In genomic region chr2:241878007-241878970, GRCh38 we compare ENCODE assay signal across 9 cellular contexts. TPM values are rescaled to one million over a fixed set of nuclear protein-coding genes. Genes with fewer than 3 reads are reported as not detected.
DNase-seq lines count a peak whose midpoint lies in the region; ATAC-seq and TF ChIP-seq lines count a peak whose summit lies in the region.
"Had no signal": no experiment of that assay in that cellular context is flagged by ENCODE, and none has a peak within 500 bp of the region (broad histone marks: within the 10 kb centered on the region; RNA-seq: fewer than 3 reads in every experiment).

No MANE protein-coding gene starts in this region.

- intact Hi-C loops in left cardiac atrium (cut with DNase I) (loop anchor here in 1 of 2 donors (5.0 kb wide), 1 partner anchor 151 kb away; no protein-coding TSS in a partner anchor), sigmoid colon (cut with DNase I) (loop anchor here (2.0 kb wide), 1 partner anchor 143 kb away; the partner anchor contains the start of gene D2HGDH)

- TF ChIP-seq EP300 in sigmoid colon (IDR thresholded peaks at IDR 0.05): no peak

- WGBS in sigmoid colon, 2 donors: 27 to 34% methylated on average over 25 to 26 of the region's 26 CpGs

- H3K27me3 Mint-ChIP-seq in activated naive CD8-positive, alpha-beta T cell treated with anti-CD3 and anti-CD28 coated beads, Interleukin-2, amount 10 ng/mL, durations not matched to agents 7 days and 5 days: no peaks in the 10 kb centered on the region

- POLR2A ChIA-PET in activated naive CD8-positive, alpha-beta T cell treated with anti-CD3 and anti-CD28 coated beads, Interleukin-2, amount 10 ng/mL, durations not matched to agents 7 days and 5 days (lab: Charles Lee): interaction anchor here (0.8 to 1.7 kb wide), 4 partner anchors 10 to 192 kb away, joined by 3 to 6 read pairs (median 5); partner anchors contain the start of genes DTYMK and ING5

- H3K27ac ChIP-seq in MM.1S (ENCODE audit: low read length) (no peak overlapping the region), sigmoid colon (no peak overlapping the region)

- no peaks in the 10 kb centered on the region for H3K4me1 ChIP-seq in MM.1S (ENCODE audit: low read length)
- peaks cover 0 to 20% (median 16%) of the 10 kb centered on the region in 4 donors for H3K4me1 ChIP-seq in sigmoid colon

- H3K79me2 ChIP-seq in MM.1S (ENCODE audit: low read length): no peaks in the 10 kb centered on the region

- no peaks in the 10 kb centered on the region for H3K9me2 ChIP-seq in MM.1S (replicated peaks; ENCODE audit: insufficient read depth, low read length)

- H3K36me3 ChIP-seq in MM.1S (replicated peaks; ENCODE audit: insufficient read depth, low read length) (no peaks in the 10 kb centered on the region), sigmoid colon (no peaks in the 10 kb centered on the region)

- no peaks in the 10 kb centered on the region for H3K9me3 Mint-ChIP-seq in activated naive CD8-positive, alpha-beta T cell treated with anti-CD3 and anti-CD28 coated beads, Interleukin-2, amount 10 ng/mL, durations not matched to agents 7 days and 5 days

- no peaks in the 10 kb centered on the region for H3K27me3 ChIP-seq in MM.1S (replicated peaks; ENCODE audit: insufficient read depth, low read length)
- no peaks in the 10 kb centered on the region for H3K27me3 ChIP-seq in sigmoid colon

- DNase-seq in EH (ENCODE audit: low read depth): peak; percentile 73
- peak; percentile 63 for DNase-seq in MM.1S
- DNase-seq in T follicular helper cell (ENCODE audit: low read depth): peak; percentile 67
- peak; percentile 88 for DNase-seq in activated naive CD8-positive, alpha-beta T cell treated with anti-CD3 and anti-CD28 coated beads, Interleukin-2, amount 10 ng/mL, durations not matched to agents 7 days and 5 days
- DNase-seq in left cardiac atrium: peak; percentile 78
- peak; percentile 84 for DNase-seq in sigmoid colon

- no peaks in the 10 kb centered on the region for H4K20me1 ChIP-seq in MM.1S (ENCODE audit: insufficient read depth, low read length)

- no peak overlapping the region for H3K9ac ChIP-seq in MM.1S (ENCODE audit: low read length)

- H3K4me2 ChIP-seq in MM.1S (ENCODE audit: low read depth, low read length): no peak overlapping the region

- TF ChIP-seq POLR2A in sigmoid colon (IDR thresholded peaks at IDR 0.05): no peak

- no peaks in the 10 kb centered on the region for H3K9me3 ChIP-seq in MM.1S (replicated peaks; ENCODE audit: insufficient read depth, low read length)
- H3K9me3 ChIP-seq in sigmoid colon: no peaks in the 10 kb centered on the region

- no peak overlapping the region for H3K27ac Mint-ChIP-seq in activated naive CD8-positive, alpha-beta T cell treated with anti-CD3 and anti-CD28 coated beads, Interleukin-2, amount 10 ng/mL, durations not matched to agents 7 days and 5 days

- H3F3A ChIP-seq in MM.1S (ENCODE audit: insufficient read depth, low read length): peaks cover 7% of the 10 kb centered on the region; the same call in 1 of the 2 replicates

- no peak overlapping the region for H3K4me3 Mint-ChIP-seq in activated naive CD8-positive, alpha-beta T cell treated with anti-CD3 and anti-CD28 coated beads, Interleukin-2, amount 10 ng/mL, durations not matched to agents 7 days and 5 days

- peaks cover 22% of the 10 kb centered on the region for H3K4me1 Mint-ChIP-seq in activated naive CD8-positive, alpha-beta T cell treated with anti-CD3 and anti-CD28 coated beads, Interleukin-2, amount 10 ng/mL, durations not matched to agents 7 days and 5 days

- no peak for ATAC-seq in activated naive CD8-positive, alpha-beta T cell treated with anti-CD3 and anti-CD28 coated beads, Interleukin-2, amount 10 ng/mL, durations not matched to agents 7 days and 5 days (ENCODE audit: low read depth)
- peak in 1 of 2 donors; percentile 15 for ATAC-seq in left cardiac atrium
- ATAC-seq in GM19023 (IDR thresholded peaks at IDR 0.05; ENCODE audit: unreplicated experiment): no peak
- ATAC-seq in GM21717 (IDR thresholded peaks at IDR 0.05; ENCODE audit: unreplicated experiment): no peak

- TF ChIP-seq CTCF in MM.1S (IDR thresholded peaks at IDR 0.05; ENCODE audit: low read length) (peak; percentile 49), sigmoid colon (IDR thresholded peaks at IDR 0.05) (peak; percentile 18 to 66 (median 52))

- H2AFZ ChIP-seq in MM.1S (ENCODE audit: low read length): no peak overlapping the region

- peaks cover 3% of the 10 kb centered on the region for H3K36me3 Mint-ChIP-seq in activated naive CD8-positive, alpha-beta T cell treated with anti-CD3 and anti-CD28 coated beads, Interleukin-2, amount 10 ng/mL, durations not matched to agents 7 days and 5 days

- H3K4me3 ChIP-seq in MM.1S (ENCODE audit: low read length) (no peak overlapping the region), sigmoid colon (no peak overlapping the region)

RNA-seq across cellular contexts. Expression of gene RTP5, which starts 8.8 kb away (rescaled TPM):
- under 1 TPM; 0.53 to 0.60 TPM for total RNA-seq in activated naive CD8-positive, alpha-beta T cell treated with anti-CD3 and anti-CD28 coated beads, Interleukin-2, amount 10 ng/mL, durations not matched to agents 7 days and 5 days
- under 1 TPM in 1 of 2 donors, not detected in 1; 0.12 TPM for total RNA-seq in left cardiac atrium
- under 1 TPM in 1 of 4 donors, not detected in 3; 0.16 TPM for total RNA-seq in sigmoid colon
- polyA plus RNA-seq in sigmoid colon: under 1 TPM in 1 of 3 donors, not detected in 2; 0.19 TPM
- total RNA-seq: dermis microvascular lymphatic vessel endothelial cell had no signal

RNA-seq across cellular contexts. Expression of gene PDCD1, which starts 19.6 kb away (rescaled TPM):
- total RNA-seq in activated naive CD8-positive, alpha-beta T cell treated with anti-CD3 and anti-CD28 coated beads, Interleukin-2, amount 10 ng/mL, durations not matched to agents 7 days and 5 days: 1 to 10 TPM; 5.4 to 6.6 TPM
- 1 to 10 TPM; 1.2 to 1.5 TPM for total RNA-seq in left cardiac atrium
- under 1 TPM in 3 of 4 donors, not detected in 1; 0.14 to 0.99 (median 0.36) TPM for total RNA-seq in sigmoid colon
- polyA plus RNA-seq in sigmoid colon: 1 to 10 TPM in 1 of 3 donors, not detected in 2; 3.2 TPM
- total RNA-seq: dermis microvascular lymphatic vessel endothelial cell had no signal
